ENCODE assay signal across 8 cellular contexts in genomic region chr7:20331912-20332317, GRCh38. TPM values are rescaled to one million over a fixed set of nuclear protein-coding genes. Genes with fewer than 3 reads are reported as not detected.
DNase-seq lines count a peak whose midpoint lies in the region; ATAC-seq and TF ChIP-seq lines count a peak whose summit lies in the region.

No MANE protein-coding gene starts in this region.

- H3K36me3 Mint-ChIP-seq in dendritic cell treated with granulocyte-macrophage colony-stimulating factor and Interleukin-4, amounts not matched to agents 40 ng/mL and 50 ng/mL, for 4 days (ENCODE audit: low read depth): peaks cover 9% of the 10 kb centered on the region
- no peaks in the 10 kb centered on the region for H3K36me3 Mint-ChIP-seq in naive thymus-derived CD4-positive, alpha-beta T cell

- H3K4me3 ChIP-seq in BE2C (ENCODE audit: low read depth, low read length) (peak overlapping the region; percentile 90), MM.1S (ENCODE audit: low read length) (peak overlapping the region; percentile 81)
- H3K4me3 ChIP-seq in naive thymus-derived CD4-positive, alpha-beta T cell (ENCODE audit: low read length): no peak overlapping the region

- CTCF ChIA-PET in naive thymus-derived CD4-positive, alpha-beta T cell (lab: Charles Lee): no interaction called here

- H3F3A ChIP-seq in MM.1S (ENCODE audit: insufficient read depth, low read length): peaks cover 25% of the 10 kb centered on the region

- no peak for ATAC-seq in naive thymus-derived CD4-positive, alpha-beta T cell
- no peak for ATAC-seq in HG02642 (IDR thresholded peaks at IDR 0.05; ENCODE audit: poor library complexity, unreplicated experiment)

- DNase-seq in BE2C: no peak
- DNase-seq in MM.1S: no peak
- DNase-seq in naive thymus-derived CD4-positive, alpha-beta T cell: no peak
- DNase-seq in globus pallidus (ENCODE audit: low spot score): no peak
- DNase-seq in stimulated activated naive CD4-positive, alpha-beta T cell (lab: John Stamatoyannopoulos, UW): no peak
- DNase-seq in NK-92 (lab: John Stamatoyannopoulos, UW; ENCODE audit: unreplicated experiment): no peak

- peak overlapping the region; percentile 83 for H3K9ac ChIP-seq in MM.1S (ENCODE audit: low read length)

- peak overlapping the region; percentile 84 for H3K4me3 Mint-ChIP-seq in dendritic cell treated with granulocyte-macrophage colony-stimulating factor and Interleukin-4, amounts not matched to agents 40 ng/mL and 50 ng/mL, for 4 days
- peak overlapping the region; percentile 60 to 85 (median 76) for H3K4me3 Mint-ChIP-seq in naive thymus-derived CD4-positive, alpha-beta T cell

- H3K27me3 ChIP-seq in BE2C (0 out of 2 replicates have a peak, but pooled peaks cover 2% of the 10 kb centered on the region), MM.1S (replicated peaks; ENCODE audit: insufficient read depth, low read length) (no peaks in the 10 kb centered on the region)
- H3K27me3 ChIP-seq in naive thymus-derived CD4-positive, alpha-beta T cell (ENCODE audit: control insufficient read depth in 2 of 2, insufficient read depth in 2 of 2, low read length in 2 of 2): peaks cover 4 to 9% of the 10 kb centered on the region in 2 donors

- H3K9me3 ChIP-seq in BE2C (no peaks in the 10 kb centered on the region), MM.1S (replicated peaks; ENCODE audit: insufficient read depth, low read length) (no peaks in the 10 kb centered on the region)
- H3K9me3 ChIP-seq in naive thymus-derived CD4-positive, alpha-beta T cell (ENCODE audit: control insufficient read depth in 2 of 3, low read length in 3 of 3): no peaks in the 10 kb centered on the region

- POLR2A ChIA-PET in naive thymus-derived CD4-positive, alpha-beta T cell (lab: Charles Lee): no interaction called here

- no peaks in the 10 kb centered on the region for H3K9me2 ChIP-seq in MM.1S (replicated peaks; ENCODE audit: insufficient read depth, low read length)

- peaks cover 34% of the 10 kb centered on the region for H3K79me2 ChIP-seq in MM.1S (ENCODE audit: low read length)

- peak overlapping the region; percentile 57 for H3K27ac Mint-ChIP-seq in dendritic cell treated with granulocyte-macrophage colony-stimulating factor and Interleukin-4, amounts not matched to agents 40 ng/mL and 50 ng/mL, for 4 days
- H3K27ac Mint-ChIP-seq in naive thymus-derived CD4-positive, alpha-beta T cell: peak overlapping the region in 1 of 9 donors; percentile 0

- H3K27me3 Mint-ChIP-seq in dendritic cell treated with granulocyte-macrophage colony-stimulating factor and Interleukin-4, amounts not matched to agents 40 ng/mL and 50 ng/mL, for 4 days: peaks cover 31% of the 10 kb centered on the region
- H3K27me3 Mint-ChIP-seq in naive thymus-derived CD4-positive, alpha-beta T cell: peaks cover 32 to 76% (median 57%) of the 10 kb centered on the region in 5 donors

- H4K20me1 ChIP-seq in MM.1S (ENCODE audit: insufficient read depth, low read length): no peaks in the 10 kb centered on the region

- no peaks in the 10 kb centered on the region for H3K4me1 ChIP-seq in BE2C
- peaks cover 29% of the 10 kb centered on the region for H3K4me1 ChIP-seq in MM.1S (ENCODE audit: low read length)
- no peaks in the 10 kb centered on the region for H3K4me1 ChIP-seq in naive thymus-derived CD4-positive, alpha-beta T cell (ENCODE audit: control insufficient read depth in 2 of 2, insufficient read depth in 2 of 2, low read length in 2 of 2)

- H3K27ac ChIP-seq in MM.1S (ENCODE audit: low read length): peak overlapping the region; percentile 90; the same call in 1 of the 2 replicates
- H3K27ac ChIP-seq in naive thymus-derived CD4-positive, alpha-beta T cell (ENCODE audit: low read depth, low read length): no peak overlapping the region

- H3K36me3 ChIP-seq in BE2C (no peaks in the 10 kb centered on the region), MM.1S (replicated peaks; ENCODE audit: insufficient read depth, low read length) (no peaks in the 10 kb centered on the region)
- no peaks in the 10 kb centered on the region for H3K36me3 ChIP-seq in naive thymus-derived CD4-positive, alpha-beta T cell (ENCODE audit: control insufficient read depth in 2 of 3, insufficient read depth in 3 of 3, low read length in 3 of 3)

- peaks cover 19% of the 10 kb centered on the region for H3K4me1 Mint-ChIP-seq in dendritic cell treated with granulocyte-macrophage colony-stimulating factor and Interleukin-4, amounts not matched to agents 40 ng/mL and 50 ng/mL, for 4 days (ENCODE audit: low read depth)
- peaks cover 12 to 28% (median 21%) of the 10 kb centered on the region in 7 donors for H3K4me1 Mint-ChIP-seq in naive thymus-derived CD4-positive, alpha-beta T cell

- peak overlapping the region; percentile 73 for H3K4me2 ChIP-seq in MM.1S (ENCODE audit: low read depth, low read length)

- intact Hi-C loops in dendritic cell treated with granulocyte-macrophage colony-stimulating factor and Interleukin-4, amounts not matched to agents 40 ng/mL and 50 ng/mL, for 4 days (cut with micrococcal nuclease): loop anchor here (5.0 to 10.0 kb wide), 2 partner anchors 103 to 265 kb away; no protein-coding TSS in a partner anchor
- intact Hi-C loops in naive thymus-derived CD4-positive, alpha-beta T cell (cut with micrococcal nuclease): no loop called here

- peak overlapping the region; percentile 71 for H2AFZ ChIP-seq in MM.1S (ENCODE audit: low read length)

- no peak for TF ChIP-seq CTCF in BE2C (IDR thresholded peaks at IDR 0.05; ENCODE audit: low read depth, low read length)
- no peak for TF ChIP-seq CTCF in MM.1S (IDR thresholded peaks at IDR 0.05; ENCODE audit: low read length)

- no peaks in the 10 kb centered on the region for H3K9me3 Mint-ChIP-seq in dendritic cell treated with granulocyte-macrophage colony-stimulating factor and Interleukin-4, amounts not matched to agents 40 ng/mL and 50 ng/mL, for 4 days
- peaks cover 0 to 2% (median 0%) of the 10 kb centered on the region in 11 donors for H3K9me3 Mint-ChIP-seq in naive thymus-derived CD4-positive, alpha-beta T cell

RNA-seq across cellular contexts. Expression of gene ITGB8, which starts 1.2 kb away (rescaled TPM):
- 0.45 TPM for polyA plus RNA-seq in BE2C (2012; ENCODE audit: insufficient read depth, insufficient read length, low read depth)
- 1 to 10 TPM in 1 of 5 experiments, under 1 TPM in 2, not detected in 2; 0.08 to 2.9 (median 0.85) TPM for total RNA-seq in naive thymus-derived CD4-positive, alpha-beta T cell
- polyA plus RNA-seq in naive thymus-derived CD4-positive, alpha-beta T cell: not detected
